1 cellular context compared by ENCODE assay signal in genomic region chr15:99440551-99441426, GRCh38.
TF ChIP-seq lines count a peak whose summit lies in the region.

No MANE protein-coding gene starts in this region.

TF ChIP-seq in SK-N-SH treated with all-trans-retinoic acid at 6 μM for 48 hours, 23 proteins besides CTCF, POLR2A, EP300 and RAD21 (continued from another document):
- TF ChIP-seq TSHZ2 (CRISPR knock-in tag; IDR thresholded peaks at IDR 0.05) (no peak), GLIS3 (CRISPR knock-in tag; IDR thresholded peaks at IDR 0.05) (no peak), ZNF70 (CRISPR knock-in tag; IDR thresholded peaks at IDR 0.05) (no peak), OSR1 (CRISPR knock-in tag; IDR thresholded peaks at IDR 0.05) (no peak), TCF4 (CRISPR knock-in tag; IDR thresholded peaks at IDR 0.05; ENCODE audit: borderline replicate concordance) (no peak), ZNF8 (CRISPR knock-in tag; IDR thresholded peaks at IDR 0.05) (no peak)
TF ChIP-seq in SK-N-SH treated with all-trans-retinoic acid at 6 μM for 48 hours: peak in this region for 0.
